ENCODE assay signal across 10 cellular contexts in the genomic region with DNA sequence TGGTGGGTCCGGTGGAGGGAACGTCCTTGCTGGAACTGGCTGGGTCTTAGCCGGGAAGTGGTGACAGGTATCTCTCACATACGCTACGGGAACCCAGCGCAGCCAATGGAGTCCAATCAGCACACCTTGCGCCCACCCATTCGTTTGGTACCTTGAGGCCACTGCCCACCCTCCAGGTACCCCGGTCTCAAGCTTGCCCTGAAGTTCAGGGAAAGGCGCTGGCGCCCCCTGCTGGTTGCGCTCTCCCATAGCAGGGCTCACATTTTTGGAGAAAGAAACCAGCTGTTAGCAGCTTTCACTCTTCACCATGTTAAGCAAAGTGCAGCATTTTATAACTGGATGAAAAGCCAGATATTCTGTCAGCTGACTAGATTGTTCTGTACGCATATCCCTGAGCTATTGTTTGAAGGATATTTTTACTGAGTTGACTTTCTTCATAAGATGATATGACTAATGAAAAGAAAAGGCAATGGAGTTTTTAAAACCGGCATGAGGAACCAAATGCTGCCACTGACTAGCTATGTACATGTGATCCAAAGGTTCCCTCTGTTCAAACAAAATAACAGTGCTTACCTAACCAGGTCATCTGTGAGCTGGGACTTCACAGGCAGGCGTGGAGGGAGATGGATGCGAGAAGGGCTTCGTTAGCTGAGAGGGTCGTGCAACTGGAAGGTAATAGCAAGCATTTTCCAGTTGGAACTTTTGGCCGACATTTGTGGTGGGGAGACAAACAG. TPM values are rescaled to one million over a fixed set of nuclear protein-coding genes. Genes with fewer than 3 reads are reported as not detected.
DNase-seq lines count a peak whose midpoint lies in the region; ATAC-seq and TF ChIP-seq lines count a peak whose summit lies in the region.
"Had no signal": no experiment of that assay in that cellular context is flagged by ENCODE, and none has a peak within 500 bp of the region (broad histone marks: within the 10 kb centered on the region; RNA-seq: fewer than 3 reads in every experiment).

No MANE protein-coding gene starts in this region.

- H4K5ac ChIP-seq in mesendoderm (ENCODE audit: low read length) = no peak overlapping the region

- H3K4me1 ChIP-seq in mesendoderm (ENCODE audit: control insufficient read depth, low read depth, low read length) = no peaks in the 10 kb centered on the region

- H3K4me3 ChIP-seq in HL-60 (replicated peaks; ENCODE audit: insufficient read depth, low read length) (no peak overlapping the region), astrocyte of the cerebellum (ENCODE audit: low read depth, low read length) (no peak overlapping the region), mesendoderm (ENCODE audit: low read length) (no peak overlapping the region), MG63 (no peak overlapping the region)

- no peak overlapping the region for H3K23ac ChIP-seq in mesendoderm (ENCODE audit: low read length)

- H3K27ac ChIP-seq in HL-60 (replicated peaks) (no peak overlapping the region), mesendoderm (ENCODE audit: low read depth, low read length) (no peak overlapping the region)

- H3K56ac ChIP-seq in mesendoderm (ENCODE audit: low read length) = no peak overlapping the region

- H2AK5ac ChIP-seq in mesendoderm (ENCODE audit: low read length) = no peak overlapping the region

- H2BK5ac ChIP-seq in mesendoderm (ENCODE audit: low read length) = no peak overlapping the region

- H4K8ac ChIP-seq in mesendoderm (ENCODE audit: low read depth, low read length) = no peak overlapping the region

- no peaks in the 10 kb centered on the region for H3K9me3 ChIP-seq in MG63

- H3K79me1 ChIP-seq in mesendoderm (ENCODE audit: low read length) = no peaks in the 10 kb centered on the region

- ATAC-seq in HG02610 (IDR thresholded peaks at IDR 0.05; ENCODE audit: unreplicated experiment) (no peak), GM19035 (IDR thresholded peaks at IDR 0.05; ENCODE audit: unreplicated experiment) (no peak)

- peak; percentile 66 for TF ChIP-seq CTCF in HL-60 (IDR thresholded peaks at IDR 0.05; ENCODE audit: insufficient read depth, low read length)
- TF ChIP-seq CTCF in astrocyte of the cerebellum (IDR thresholded peaks at IDR 0.05; ENCODE audit: low read depth, low read length, missing control alignments) = peak; percentile 54

- no peak overlapping the region for H2BK120ac ChIP-seq in mesendoderm (ENCODE audit: low read depth, low read length)

- no CpG with 5 or more reads among the region's 19 CpGs for WGBS in mesendoderm (ENCODE audit: extremely low coverage, insufficient coverage, low lambda C conversion rate)

- in situ Hi-C loops in astrocyte of the cerebellum (cut with HindIII; ENCODE audit: low sequenced_read_pairs) = no loop called here

- H3K36me3 ChIP-seq in mesendoderm (ENCODE audit: control insufficient read depth, insufficient read depth, low read length) (no peaks in the 10 kb centered on the region), MG63 (no peaks in the 10 kb centered on the region)

- H3K27me3 ChIP-seq in HL-60 (ENCODE audit: insufficient read depth, poor library complexity, severe bottlenecking) = no peaks in the 10 kb centered on the region
- H3K27me3 ChIP-seq in mesendoderm (ENCODE audit: insufficient read depth, low read length, poor library complexity) = no peaks in the 10 kb centered on the region
- H3K27me3 ChIP-seq in MG63 = no peaks in the 10 kb centered on the region

- H3K18ac ChIP-seq in mesendoderm (ENCODE audit: low read length) = no peak overlapping the region

- no peak overlapping the region for H3K9ac ChIP-seq in mesendoderm (ENCODE audit: low read length)

- DNase-seq in NK-92 treated with Interleukin-12 subunit alpha and Interleukin-12 subunit beta, amount 100 ng/mL, for 24 hours (lab: John Stamatoyannopoulos, UW) = peak; percentile 7
- DNase-seq in NK-92 (lab: John Stamatoyannopoulos, UW; ENCODE audit: unreplicated experiment) (no peak), HL-60 (ENCODE audit: low read depth in 1 of 2, low spot score in 1 of 2) (peak in 1 of 2 experiments; percentile 25), astrocyte of the cerebellum (ENCODE audit: low read depth) (no peak), mesendoderm (peak; percentile 45), MG63 (no peak)

- H3K4ac ChIP-seq in mesendoderm (ENCODE audit: low read depth, low read length) = no peak overlapping the region

- H3K79me2 ChIP-seq in mesendoderm (ENCODE audit: control insufficient read depth, insufficient read depth, low read length) = no peaks in the 10 kb centered on the region

- H3K4me2 ChIP-seq in mesendoderm (ENCODE audit: low read length) = no peak overlapping the region

- no peak overlapping the region for H2BK15ac ChIP-seq in mesendoderm (replicated peaks; ENCODE audit: low read depth)

RNA-seq across cellular contexts. Expression of gene OTOP1, which starts 43.7 kb away (rescaled TPM):
- polyA plus RNA-seq in mesendoderm (2013, experiment 1 of 2) = not detected
- 0.01 TPM for polyA plus RNA-seq in mesendoderm (2013, experiment 2 of 2)
- total RNA-seq in MG63 (2014; rRNA removed; shearing (Covaris generic); ENCODE audit: low replicate concordance) = not detected in 2 replicates
- total RNA-seq: activated CD8-positive, alpha-beta memory T cell treated with anti-CD3 and anti-CD28 coated beads for 36 hours; skeletal muscle tissue had no signal

Comparison
In these comparisons a context has a peak if more than half of its experiments do, and no peak if none do; other contexts are left out.
1. DNase-seq: peak in NK-92 treated with Interleukin-12 subunit alpha and Interleukin-12 subunit beta, amount 100 ng/mL, for 24 hours (single experiment) and mesendoderm (single experiment); none in NK-92 (single experiment), astrocyte of the cerebellum (single experiment) and MG63 (single experiment).